ENCODE assay signal across 12 cellular contexts in genomic region chr2:181680937-181681811, GRCh38. TPM values are rescaled to one million over a fixed set of nuclear protein-coding genes. Genes with fewer than 3 reads are reported as not detected.
DNase-seq lines count a peak whose midpoint lies in the region; ATAC-seq, FAIRE-seq and TF ChIP-seq lines count a peak whose summit lies in the region.
"Had no signal": no experiment of that assay in that cellular context is flagged by ENCODE, and none has a peak within 500 bp of the region (broad histone marks: within the 10 kb centered on the region; RNA-seq: fewer than 3 reads in every experiment).

No MANE protein-coding gene starts in this region.

- no peak for DNase-seq in BE2C
- no peak for DNase-seq in bronchial epithelial cell (ENCODE audit: low read depth)
- no peak for DNase-seq in natural killer cell
- DNase-seq in GM13977 (ENCODE audit: low spot score): no peak
- DNase-seq in urothelium cell line (ENCODE audit: low spot score): no peak
- no peak for DNase-seq in tibial artery
- DNase-seq in Caco-2: no peak
- DNase-seq: GF-D8, NCI-H1105 had no signal

- CTCF ChIA-PET in HEK293 (lab: Yijun Ruan, JAX): interaction anchor here (0.6 kb wide), 1 partner anchor 108 kb away, joined by 3 read pairs; no protein-coding TSS in a partner anchor
- CTCF ChIA-PET in Caco-2 (lab: Charles Lee): no interaction called here

- FAIRE-seq in bronchial epithelial cell (lab: Jason Lieb, UNC) (peak; percentile 64), urothelium cell line (lab: Jason Lieb, UNC) (no peak)

- H3K27ac Mint-ChIP-seq in natural killer cell (no peak overlapping the region), Caco-2 (ENCODE audit: unreplicated experiment) (no peak overlapping the region)

- H3K4me1 ChIP-seq in BE2C (no peaks in the 10 kb centered on the region), HEK293 (ENCODE audit: control insufficient read depth, insufficient read depth, low read length) (peaks cover 3% of the 10 kb centered on the region; the same call in 1 of the 2 replicates), tibial artery (peaks cover 0 to 40% (median 31%) of the 10 kb centered on the region in 4 donors), Caco-2 (no peaks in the 10 kb centered on the region)
- H3K4me1 ChIP-seq: foreskin keratinocyte had no signal

- in situ Hi-C loops in GM13977 (cut with MboI; ENCODE audit: low pct_unique_long_range_greater_than_20kb, low sequenced_read_pairs, unreplicated experiment): no loop called here

- TF ChIP-seq CTCF in BE2C (IDR thresholded peaks at IDR 0.05; ENCODE audit: low read depth, low read length) (no peak), HEK293 (tag by site-specific recombination; IDR thresholded peaks at IDR 0.05) (no peak), bronchial epithelial cell (IDR thresholded peaks at IDR 0.05; ENCODE audit: insufficient read depth, low read length, severe bottlenecking) (no peak), natural killer cell (IDR thresholded peaks at IDR 0.05) (no peak), GM13977 (IDR thresholded peaks at IDR 0.05; ENCODE audit: extremely low read depth, insufficient read depth, missing control alignments) (no peak), tibial artery (IDR thresholded peaks at IDR 0.05) (no peak), Caco-2 (IDR thresholded peaks at IDR 0.05; ENCODE audit: insufficient read depth in 1 of 2, low read depth in 1 of 2, low read length in 1 of 2, severe bottlenecking in 1 of 2, unreplicated experiment in 1 of 2) (no peak)

- no peak for ATAC-seq in natural killer cell

- H3K27ac ChIP-seq in HEK293 (ENCODE audit: extremely low read depth, low read depth, low read length) (no peak overlapping the region), tibial artery (no peak overlapping the region)
- H3K27ac ChIP-seq: foreskin keratinocyte had no signal

- peaks cover 12% of the 10 kb centered on the region for H3K36me3 Mint-ChIP-seq in natural killer cell
- H3K36me3 Mint-ChIP-seq in Caco-2 (ENCODE audit: insufficient read depth, unreplicated experiment): no peaks in the 10 kb centered on the region

- H3K9me3 ChIP-seq in BE2C (no peaks in the 10 kb centered on the region), HEK293 (ENCODE audit: control insufficient read depth, insufficient read depth, low read depth, low read length) (no peaks in the 10 kb centered on the region), tibial artery (peaks cover 0 to 6% (median 0%) of the 10 kb centered on the region in 3 donors), Caco-2 (no peaks in the 10 kb centered on the region)

- POLR2A ChIA-PET in HEK293 (lab: Yijun Ruan, JAX) (no interaction called here), Caco-2 (lab: Charles Lee) (no interaction called here)

- intact Hi-C loops in natural killer cell (cut with micrococcal nuclease): no loop called here
- intact Hi-C loops in tibial artery (cut with DNase I; ENCODE audit: low total_unique reads): no loop called here
- intact Hi-C loops in Caco-2 (cut with micrococcal nuclease; ENCODE audit: unreplicated experiment): no loop called here

- BruUV-seq in Caco-2 (replicated peaks; lab: Mats Ljungman, UMichigan): no TSS peak

- H3K36me3 ChIP-seq in BE2C (no peaks in the 10 kb centered on the region), HEK293 (ENCODE audit: control insufficient read depth in 2 of 2, insufficient read depth in 1 of 2, low read length in 2 of 2) (no peaks in the 10 kb centered on the region), bronchial epithelial cell (ENCODE audit: control insufficient read depth, insufficient read depth, low read length) (no peaks in the 10 kb centered on the region), tibial artery (no peaks in the 10 kb centered on the region), Caco-2 (ENCODE audit: control insufficient read depth, insufficient read depth, low read length) (no peaks in the 10 kb centered on the region)

- H3K27me3 ChIP-seq in BE2C (peaks cover 70% of the 10 kb centered on the region), bronchial epithelial cell (ENCODE audit: control insufficient read depth, insufficient read depth, low read length) (peaks cover 60% of the 10 kb centered on the region), tibial artery (peaks cover 0 to 87% of the 10 kb centered on the region in 2 donors), Caco-2 (replicated peaks; ENCODE audit: control insufficient read depth, insufficient read depth, low read length) (no peaks in the 10 kb centered on the region)

- H3K27me3 Mint-ChIP-seq in natural killer cell (ENCODE audit: low read depth in 2 of 2) (peaks cover 64 to 84% of the 10 kb centered on the region in 2 donors), Caco-2 (ENCODE audit: insufficient read depth, unreplicated experiment) (peaks cover 13% of the 10 kb centered on the region)

- H3K4me3 ChIP-seq in BE2C (ENCODE audit: low read depth, low read length): peak overlapping the region; percentile 16; the same call in 1 of the 2 replicates
- H3K4me3 ChIP-seq in HEK293 (ENCODE audit: low read depth, low read length): peak overlapping the region; percentile 4; the same call in 1 of the 2 replicates
- H3K4me3 ChIP-seq in bronchial epithelial cell (ENCODE audit: low read depth, low read length): no peak overlapping the region
- peak overlapping the region in 1 of 2 donors; percentile 14 for H3K4me3 ChIP-seq in tibial artery
- H3K4me3 ChIP-seq in Caco-2 (ENCODE audit: low read depth, low read length): no peak overlapping the region

- H3K9me3 Mint-ChIP-seq in natural killer cell (peaks cover 4 to 7% of the 10 kb centered on the region in 2 donors), Caco-2 (ENCODE audit: unreplicated experiment) (peaks cover 10% of the 10 kb centered on the region)

- H3K4me3 Mint-ChIP-seq in natural killer cell (peak overlapping the region; percentile 33), Caco-2 (ENCODE audit: unreplicated experiment) (no peak overlapping the region)

- peaks cover 12 to 44% of the 10 kb centered on the region in 2 donors for H3K4me1 Mint-ChIP-seq in natural killer cell
- no peaks in the 10 kb centered on the region for H3K4me1 Mint-ChIP-seq in Caco-2 (ENCODE audit: low read depth, unreplicated experiment)

TF ChIP-seq in HEK293, 187 proteins besides CTCF, POLR2A, EP300 and RAD21:
- TF ChIP-seq ZNF354C (tag by site-specific recombination; IDR thresholded peaks at IDR 0.05; ENCODE audit: borderline replicate concordance, low read depth) (no peak), ZNF830 (tag by site-specific recombination; IDR thresholded peaks at IDR 0.05; ENCODE audit: low read depth) (no peak)
TF ChIP-seq in HEK293: peak in this region for 0.

RNA-seq across cellular contexts. Expression of gene NEUROD1, which starts 0.9 kb away (rescaled TPM):
- not detected for polyA plus RNA-seq in BE2C (2012; ENCODE audit: insufficient read depth, insufficient read length, low read depth)
- not detected in 2 replicates for total RNA-seq in bronchial epithelial cell
- total RNA-seq in natural killer cell: not detected
- not detected in 2 replicates for total RNA-seq in Caco-2 (2022)
- total RNA-seq: foreskin keratinocyte, Right ventricle myocardium superior had no signal
- polyA plus RNA-seq: foreskin keratinocyte had no signal

RNA-seq across cellular contexts. Expression of gene CERKL, which starts 24.3 kb away (rescaled TPM):
- not detected for polyA plus RNA-seq in BE2C (2012; ENCODE audit: insufficient read depth, insufficient read length, low read depth)
- total RNA-seq in bronchial epithelial cell: not detected in 2 replicates
- total RNA-seq in natural killer cell: not detected
- not detected in 2 replicates for total RNA-seq in Caco-2 (2022)
- total RNA-seq: foreskin keratinocyte, Right ventricle myocardium superior had no signal

Comparison
In these comparisons a context has a peak if more than half of its experiments do, and no peak if none do; other contexts are left out.
1. H3K4me3 ChIP-seq: peak in BE2C (single experiment) and HEK293 (single experiment); none in bronchial epithelial cell (single experiment) and Caco-2 (single experiment).